30 cellular contexts compared by ENCODE assay signal in genomic region chr13:47159853-47160550, GRCh38.
"Had no signal": no experiment of that assay in that cellular context is flagged by ENCODE, and none has a peak within 500 bp of the region (broad histone marks: within the 10 kb centered on the region; RNA-seq: fewer than 3 reads in every experiment).

No MANE protein-coding gene starts in this region.

- H3K36me3 ChIP-seq: adrenal gland, colonic mucosa, esophagus squamous epithelium, gastroesophageal sphincter, WERI-Rb-1 had no signal

- H3K9me3 ChIP-seq: adrenal gland, body of pancreas, colonic mucosa, esophagus squamous epithelium, gastroesophageal sphincter had no signal

- H3K4me3 ChIP-seq: adrenal gland, body of pancreas, colonic mucosa, esophagus squamous epithelium, gastroesophageal sphincter had no signal

- H3K27ac ChIP-seq: adrenal gland, body of pancreas, colonic mucosa, epithelial cell of prostate, esophagus squamous epithelium, gastroesophageal sphincter, WERI-Rb-1 had no signal

- DNase-seq: activated B cell treated with CpG ODN at 0.5 μM for 24 hours; activated CD4-positive, alpha-beta T cell treated with anti-CD3 and anti-CD28 coated beads for 48 hours; activated CD4-positive, alpha-beta T cell treated with anti-CD3 and anti-CD28 coated beads, Interleukin-2, amount 50 U/mL, for 1 hour; activated CD4-positive, alpha-beta T cell treated with anti-CD3 and anti-CD28 coated beads, Interleukin-2, amount 50 U/mL, for 48 hours; activated CD8-positive, alpha-beta memory T cell treated with anti-CD3 and anti-CD28 coated beads, Interleukin-2, amount 10 ng/mL, durations not matched to agents 7 days and 5 days; activated CD8-positive, alpha-beta memory T cell treated with anti-CD3 and anti-CD28 coated beads, Interleukin-2, amount 50 U/mL, for 4 hours; activated CD8-positive, alpha-beta T cell treated with anti-CD3 and anti-CD28 coated beads for 36 hours; activated effector memory CD4-positive, alpha-beta T cell treated with anti-CD3 and anti-CD28 coated beads, Interleukin-2, amount 50 U/mL, for 16 hours; activated naive CD4-positive, alpha-beta T cell treated with anti-CD3 and anti-CD28 coated beads for 36 hours; activated naive CD8-positive, alpha-beta T cell treated with anti-CD3 and anti-CD28 coated beads for 36 hours; activated naive CD8-positive, alpha-beta T cell treated with anti-CD3 and anti-CD28 coated beads, Interleukin-2, amount 50 U/mL, for 24 hours; activated T-cell treated with anti-CD3 and anti-CD28 coated beads, Interleukin-2, amount 50 U/mL, for 1 hour; activated T-cell treated with anti-CD3 and anti-CD28 coated beads, Interleukin-2, amount 50 U/mL, for 48 hours; adrenal gland; amygdala; body of pancreas; colonic mucosa; effector CD8-positive, alpha-beta T cell; esophagus squamous epithelium; foreskin melanocyte; SW 1271; T-cell; T1000; WERI-Rb-1 had no signal

- ATAC-seq: activated CD4-positive, CD25-positive, alpha-beta regulatory T cell treated with anti-CD3 and anti-CD28 coated beads, Interleukin-2, amount 50 U/mL, for 24 hours; activated CD8-positive, alpha-beta memory T cell treated with anti-CD3 and anti-CD28 coated beads, Interleukin-2, amount 10 ng/mL, durations not matched to agents 7 days and 5 days; activated CD8-positive, alpha-beta T cell treated with anti-CD3 and anti-CD28 coated beads for 36 hours; activated naive CD8-positive, alpha-beta T cell treated with anti-CD3 and anti-CD28 coated beads, Interleukin-2, amount 50 U/mL, for 24 hours; body of pancreas; gastroesophageal sphincter; T-cell had no signal

- H3K27me3 ChIP-seq: adrenal gland, body of pancreas, colonic mucosa, esophagus squamous epithelium had no signal

- H3K4me1 ChIP-seq: adrenal gland, body of pancreas, colonic mucosa, esophagus squamous epithelium, gastroesophageal sphincter had no signal

- FAIRE-seq: bronchial epithelial cell, endometrium, endothelial cell of umbilical vein had no signal
